Comparison of ENCODE assay signal across 16 cellular contexts in genomic region chr20:35262321-35262720, GRCh38. TPM values are rescaled to one million over a fixed set of nuclear protein-coding genes. Genes with fewer than 3 reads are reported as not detected.
DNase-seq lines count a peak whose midpoint lies in the region; ATAC-seq, FAIRE-seq and TF ChIP-seq lines count a peak whose summit lies in the region.
"Not testable (repeated sequence)": the region's sequence is repeated elsewhere in the genome, so short reads cannot be mapped to it uniquely, and the experiment has no call there.
"Had no signal": no experiment of that assay in that cellular context is flagged by ENCODE, and none has a peak within 500 bp of the region (broad histone marks: within the 10 kb centered on the region; RNA-seq: fewer than 3 reads in every experiment).

No MANE protein-coding gene starts in this region.

- intact Hi-C loops in kidney (cut with DNase I), result not testable (repeated sequence)

- not testable (repeated sequence) for H3K79me2 ChIP-seq in H1 (ENCODE audit: control insufficient read depth in 1 of 2, insufficient read depth in 2 of 2, low read length in 2 of 2); smooth muscle cell (ENCODE audit: low read depth)

- WGBS in A549 (ENCODE audit: missing lambda C conversion rate), result 6% methylated on average over 7 of the region's 10 CpGs
- 10% methylated on average over 7 of the region's 10 CpGs; no CpG with 5 or more reads in 1 of the 2 experiments for WGBS in H1 (ENCODE audit: extremely low coverage in 1 of 2, insufficient coverage in 1 of 2, insufficient read length in 1 of 2, insufficient replicate concordance in 2 of 2, low coverage in 1 of 2, low lambda C conversion rate in 2 of 2, missing lambda C conversion rate in 1 of 2), 2 experiments
- whole genome bisulfite sequencing in smooth muscle cell (ENCODE audit: low lambda C conversion rate), result 25% methylated on average over 7 of the region's 10 CpGs

- H2BK12ac ChIP-seq in H1 (ENCODE audit: low read depth, low read length), result not testable (repeated sequence)

- not testable (repeated sequence) for H3K14ac ChIP-seq in H1 (ENCODE audit: insufficient read length)

- H3K4me3 ChIP-seq in A549; HUES48 (ENCODE audit: low read depth, low read length); WERI-Rb-1 (ENCODE audit: low read depth, low read length); H1 (ENCODE audit: extremely low read depth in 1 of 4, insufficient read depth in 2 of 4, low read depth in 3 of 4, low read length in 4 of 4); kidney (ENCODE audit: low read length in 2 of 2); smooth muscle cell: not testable (repeated sequence)

- H3K4ac ChIP-seq in H1 (replicated peaks; ENCODE audit: insufficient read length, low read depth, low read length), result not testable (repeated sequence)

- H3K27ac ChIP-seq in A549 (peak overlapping the region; percentile 93 to 97), HUES48 (ENCODE audit: low read depth, low read length) (peak overlapping the region; percentile 91), WERI-Rb-1 (peak overlapping the region; percentile 53), H1 (ENCODE audit: low read depth, low read length) (peak overlapping the region; percentile 86; the same call in 1 of the 2 replicates), kidney (ENCODE audit: low read depth in 2 of 2, low read length in 2 of 2) (peak overlapping the region; percentile 64 to 69), smooth muscle cell (ENCODE audit: low read depth) (peak overlapping the region; percentile 7)

- H3K23ac ChIP-seq in H1 (ENCODE audit: insufficient read length), result not testable (repeated sequence)

- not testable (repeated sequence) for H4K8ac ChIP-seq in H1 (ENCODE audit: extremely low read depth, insufficient read depth, low read length)

- H3K9me3 Mint-ChIP-seq in nephron, result not testable (repeated sequence)

- TF ChIP-seq CTCF in A549 (IDR thresholded peaks at IDR 0.05); WERI-Rb-1 (IDR thresholded peaks at IDR 0.05; ENCODE audit: low read depth, low read length); H1 (IDR thresholded peaks at IDR 0.05; ENCODE audit: control extremely low read depth in 1 of 3, insufficient read depth in 1 of 3, low read depth in 1 of 3, low read length in 3 of 3); kidney (IDR thresholded peaks at IDR 0.05; ENCODE audit: borderline replicate concordance, extremely low read depth, insufficient read depth); nephron (IDR thresholded peaks at IDR 0.05; ENCODE audit: unreplicated experiment in 3 of 3); smooth muscle cell (IDR thresholded peaks at IDR 0.05; ENCODE audit: borderline replicate concordance, insufficient read depth, poor library complexity, severe bottlenecking): not testable (repeated sequence)

- not testable (repeated sequence) for H3K4me3 Mint-ChIP-seq in nephron

- not testable (repeated sequence) for H3K9me3 ChIP-seq in A549; HUES48 (ENCODE audit: control insufficient read depth, insufficient read depth, low read length); WERI-Rb-1 (ENCODE audit: severe bottlenecking); H1 (ENCODE audit: insufficient read depth in 2 of 2, low read depth in 1 of 2, low read length in 1 of 2); kidney (ENCODE audit: control insufficient read depth in 1 of 2, low read length in 2 of 2); smooth muscle cell (replicated peaks; ENCODE audit: low read depth)

- FAIRE-seq in A549 (lab: Jason Lieb, UNC); H1 (lab: Jason Lieb, UNC); kidney (lab: Jason Lieb, UNC): not testable (repeated sequence)

- peak overlapping the region in 2 of 3 experiments; percentile 23 to 69 for H3K27ac Mint-ChIP-seq in nephron

- not testable (repeated sequence) for DNase-seq in A549 (ENCODE audit: low read depth in 1 of 2, low spot score in 1 of 2); WERI-Rb-1; H1 (ENCODE audit: low read depth in 1 of 2, low spot score in 2 of 2); kidney; smooth muscle cell (lab: John Stamatoyannopoulos, UW; ENCODE audit: unreplicated experiment)

- H3K27me3 Mint-ChIP-seq in nephron (ENCODE audit: low read depth), result not testable (repeated sequence)

- POLR2A ChIA-PET in A549 (lab: Yijun Ruan, JAX), result not testable (repeated sequence)
- POLR2A ChIA-PET in H1 (lab: Charles Lee; ENCODE audit: partially characterized antibody), result interaction anchor here (0.7 to 1.5 kb wide), 3 partner anchors 13 to 174 kb away, joined by 3 to 8 read pairs (median 3); no protein-coding TSS in a partner anchor

- peaks cover 86% of the 10 kb centered on the region for H3K4me1 ChIP-seq in A549
- H3K4me1 ChIP-seq in HUES48 (ENCODE audit: control insufficient read depth, insufficient read depth, low read length), result peaks cover 44% of the 10 kb centered on the region
- peaks cover 16 to 39% (median 30%) of the 10 kb centered on the region in 4 experiments for H3K4me1 ChIP-seq in H1 (replicated peaks in 1 of 4; ENCODE audit: control insufficient read depth in 3 of 4, insufficient read depth in 4 of 4, low read length in 3 of 4)
- H3K4me1 ChIP-seq in kidney (ENCODE audit: control insufficient read depth in 1 of 2, insufficient read depth in 1 of 2, low read depth in 1 of 2, low read length in 2 of 2), result peaks cover 21 to 31% of the 10 kb centered on the region in 2 donors
- H3K4me1 ChIP-seq in smooth muscle cell (ENCODE audit: low read depth), result peaks cover 20% of the 10 kb centered on the region

- TF ChIP-seq RAD21 in A549 (conservative IDR thresholded peaks at IDR 0.05 in 1 of 2, IDR thresholded peaks at IDR 0.05 in 1 of 2); H1 (IDR thresholded peaks at IDR 0.05 in 1 of 2, conservative IDR thresholded peaks at IDR 0.05 in 1 of 2; ENCODE audit: low read depth in 2 of 2, low read length in 2 of 2): not testable (repeated sequence)

- TF ChIP-seq POLR2A in A549 (IDR thresholded peaks at IDR 0.05; ENCODE audit: low read length), result not testable (repeated sequence)
- peak; percentile 11 to 76; a peak in 2 of 3 replicates for TF ChIP-seq POLR2A in H1 (IDR thresholded peaks at IDR 0.05; ENCODE audit: control extremely low read depth in 1 of 2, low read depth in 2 of 2, low read length in 2 of 2)

- not testable (repeated sequence) for H4K5ac ChIP-seq in H1 (ENCODE audit: insufficient read length, low read depth, low read length)

- not testable (repeated sequence) for H4K91ac ChIP-seq in H1 (replicated peaks; ENCODE audit: insufficient read length, low read length)

- H3K27me3 ChIP-seq in HUES48 (ENCODE audit: control insufficient read depth, insufficient read depth, low read length); WERI-Rb-1 (ENCODE audit: insufficient read depth, low read depth, severe bottlenecking); H1 (replicated peaks in 1 of 4; ENCODE audit: control insufficient read depth in 3 of 4, extremely low read depth in 1 of 4, insufficient read depth in 3 of 4, low read length in 3 of 4); smooth muscle cell (ENCODE audit: low read depth): not testable (repeated sequence)

- not testable (repeated sequence) for TF ChIP-seq EP300 in A549 (IDR thresholded peaks at IDR 0.05); H1 (IDR thresholded peaks at IDR 0.05; ENCODE audit: borderline replicate concordance in 1 of 2, low read depth in 2 of 2, low read length in 2 of 2)

- not testable (repeated sequence) for H2BK120ac ChIP-seq in H1 (replicated peaks; ENCODE audit: low read depth, low read length)

- not testable (repeated sequence) for H4K20me1 ChIP-seq in H1 (replicated peaks in 1 of 2; ENCODE audit: control insufficient read depth in 1 of 2, insufficient read depth in 2 of 2, low read length in 2 of 2)
- peaks cover 15% of the 10 kb centered on the region for H4K20me1 ChIP-seq in smooth muscle cell (ENCODE audit: low read depth)

- not testable (repeated sequence) for H3K18ac ChIP-seq in H1 (ENCODE audit: extremely low read depth, low read length)

- not testable (repeated sequence) for H3K56ac ChIP-seq in H1 (replicated peaks; ENCODE audit: insufficient read length, low read depth, low read length)

- not testable (repeated sequence) for H3K36me3 ChIP-seq in HUES48 (ENCODE audit: control insufficient read depth, insufficient read depth, low read length); WERI-Rb-1; H1 (ENCODE audit: control insufficient read depth in 2 of 4, insufficient read depth in 4 of 4, low read length in 3 of 4); kidney (ENCODE audit: control insufficient read depth in 1 of 2, insufficient read depth in 2 of 2, low read length in 2 of 2); smooth muscle cell (ENCODE audit: low read depth)

- CTCF ChIA-PET in A549 (lab: Yijun Ruan, JAX), result interaction anchor here (1.3 to 3.4 kb wide), 3 partner anchors 35 to 117 kb away, joined by 5 to 21 read pairs (median 6); partner anchors contain the start of gene EDEM2
- CTCF ChIA-PET in H1 (lab: Charles Lee; ENCODE audit: partially characterized antibody), result interaction anchor here (0.6 kb wide), 2 partner anchors 12 to 46 kb away, joined by 3 to 5 read pairs; no protein-coding TSS in a partner anchor

- not testable (repeated sequence) for H3F3A ChIP-seq in smooth muscle cell (ENCODE audit: low read depth)

- H3K9ac ChIP-seq in HUES48 (ENCODE audit: low read depth, low read length); kidney (ENCODE audit: low read length in 2 of 2); smooth muscle cell (ENCODE audit: low read depth): not testable (repeated sequence)
- 0 out of 7 replicates have a peak overlapping the region, but pooled peaks of 1 of the 4 experiments have one; percentile 0 for H3K9ac ChIP-seq in H1 (replicated peaks in 1 of 4; ENCODE audit: extremely low read depth in 1 of 4, low read depth in 3 of 4, low read length in 3 of 4)

- not testable (repeated sequence) for H2BK20ac ChIP-seq in H1 (ENCODE audit: low read length)

- H3K4me1 Mint-ChIP-seq in nephron, result peaks cover 24% of the 10 kb centered on the region

- not testable (repeated sequence) for H3K36me3 Mint-ChIP-seq in nephron (ENCODE audit: low read depth)

- not testable (repeated sequence) for H2AFZ ChIP-seq in H1 (ENCODE audit: low read length); smooth muscle cell (ENCODE audit: low read depth)

- H2BK5ac ChIP-seq in H1 (ENCODE audit: low read depth, low read length), result not testable (repeated sequence)

- not testable (repeated sequence) for H2BK15ac ChIP-seq in H1 (ENCODE audit: low read length)

- peak overlapping the region; percentile 67 for H3K4me2 ChIP-seq in A549
- peak overlapping the region in 1 of 2 experiments; percentile 88; a peak in 1 of 4 replicates for H3K4me2 ChIP-seq in H1 (ENCODE audit: insufficient read depth in 1 of 2, low read depth in 2 of 2, low read length in 2 of 2)
- H3K4me2 ChIP-seq in smooth muscle cell, result not testable (repeated sequence)

- not testable (repeated sequence) for H3K23me2 ChIP-seq in H1 (ENCODE audit: low read depth, low read length)

- not testable (repeated sequence) for H3K79me1 ChIP-seq in H1 (ENCODE audit: low read depth, low read length)

- not testable (repeated sequence) for ATAC-seq in A549

- not testable (repeated sequence) for H2AK5ac ChIP-seq in H1 (ENCODE audit: low read depth, low read length)

RNA-seq across cellular contexts. Expression of gene MMP24OS, which starts 15.6 kb away (rescaled TPM):
- polyA plus RNA-seq in A549 (2011; rRNA removed), result 13.6 and 17.2 TPM in 2 replicates
- polyA plus RNA-seq in A549 (2012; cell fraction: cytosol; rRNA removed), result 25.4 and 34.6 TPM in 2 replicates
- 32.3 and 36.6 TPM in 2 replicates for polyA plus RNA-seq in A549 (2012; cell fraction: nucleus; rRNA removed)
- 34.0 to 45.6 TPM (median 40.5 TPM) in 3 replicates for polyA plus RNA-seq in A549 (2017; fragmentation: RNase III; extraction: RNeasy Plus Mini Kit Qiagen cat#74134 plus additional on column Dnase treatment)
- polyA minus RNA-seq in A549 (2011; rRNA and poly(A)+ RNA removed), result 20.7 and 21.2 TPM in 2 replicates
- 19.0 and 22.2 TPM in 2 replicates for total RNA-seq in H1 (2021; fragmentation: NEBNext Ultra II Directional; extraction: Animal tissue kit (Norgen Biotek cat#: 25700))
- 21.3 and 44.4 TPM in 2 replicates for polyA plus RNA-seq in H1 (2011; rRNA removed)
- 20.6 TPM for polyA plus RNA-seq in H1 (2011; cell fraction: cytosol; rRNA removed)
- polyA plus RNA-seq in H1 (2011; cell fraction: nucleus; rRNA removed), result 45.3 TPM
- polyA plus RNA-seq in H1 (2012, experiment 1 of 2), result 21.1 to 31.1 TPM (median 25.0 TPM) in 4 replicates
- polyA plus RNA-seq in H1 (2012, experiment 2 of 2), result 23.1 TPM
- 19.5 TPM for polyA plus RNA-seq in H1 (2013, experiment 1 of 2)
- polyA plus RNA-seq in H1 (2013, experiment 2 of 2), result 17.8 TPM
- polyA minus RNA-seq in H1 (2011; rRNA and poly(A)+ RNA removed), result 5.5 and 9.3 TPM in 2 replicates
- 18.9 TPM for polyA minus RNA-seq in H1 (2011; cell fraction: cytosol; rRNA and poly(A)+ RNA removed)
- polyA minus RNA-seq in H1 (2011; cell fraction: nucleus; rRNA and poly(A)+ RNA removed), result 27.2 TPM
- total RNA-seq in kidney, result 127 TPM
- polyA plus RNA-seq in kidney (ENCODE audit: insufficient read depth, low read depth, low replicate concordance), result 248 TPM
- 14.3 and 22.7 TPM in 2 replicates for total RNA-seq in smooth muscle cell
- polyA plus RNA-seq in smooth muscle cell, result 43.7 and 44.7 TPM in 2 replicates

RNA-seq across cellular contexts. Expression of gene EIF6, which starts 22.3 kb away (rescaled TPM):
- polyA plus RNA-seq in A549 (2011; rRNA removed) (184 and 204 TPM in 2 replicates), A549 (2017; fragmentation: RNase III; extraction: RNeasy Plus Mini Kit Qiagen cat#74134 plus additional on column Dnase treatment) (292 to 337 TPM (median 294 TPM) in 3 replicates), H1 (2011; rRNA removed) (319 and 374 TPM in 2 replicates), kidney (ENCODE audit: insufficient read depth, low read depth, low replicate concordance) (254 TPM), smooth muscle cell (179 and 251 TPM in 2 replicates)
- 490 and 496 TPM in 2 replicates for polyA plus RNA-seq in A549 (2012; cell fraction: cytosol; rRNA removed)
- 408 and 515 TPM in 2 replicates for polyA plus RNA-seq in A549 (2012; cell fraction: nucleus; rRNA removed)
- 222 and 228 TPM in 2 replicates for polyA minus RNA-seq in A549 (2011; rRNA and poly(A)+ RNA removed)
- 183 and 184 TPM in 2 replicates for total RNA-seq in H1 (2021; fragmentation: NEBNext Ultra II Directional; extraction: Animal tissue kit (Norgen Biotek cat#: 25700))
- 267 TPM for polyA plus RNA-seq in H1 (2011; cell fraction: cytosol; rRNA removed)
- polyA plus RNA-seq in H1 (2011; cell fraction: nucleus; rRNA removed), result 359 TPM
- polyA plus RNA-seq in H1 (2012, experiment 1 of 2), result 166 to 215 TPM (median 195 TPM) in 4 replicates
- polyA plus RNA-seq in H1 (2012, experiment 2 of 2), result 307 TPM
- 104 TPM for polyA plus RNA-seq in H1 (2013, experiment 1 of 2)
- 109 TPM for polyA plus RNA-seq in H1 (2013, experiment 2 of 2)
- polyA minus RNA-seq in H1 (2011; rRNA and poly(A)+ RNA removed), result 168 and 184 TPM in 2 replicates
- 74.5 TPM for polyA minus RNA-seq in H1 (2011; cell fraction: cytosol; rRNA and poly(A)+ RNA removed)
- polyA minus RNA-seq in H1 (2011; cell fraction: nucleus; rRNA and poly(A)+ RNA removed), result 56.0 TPM
- total RNA-seq in kidney (114 TPM), smooth muscle cell (76.4 and 110 TPM in 2 replicates)

RNA-seq across cellular contexts. Expression of gene FAM83C, which starts 29.9 kb away (rescaled TPM):
- polyA plus RNA-seq in A549 (2011; rRNA removed), result not detected in 2 replicates
- polyA plus RNA-seq in A549 (2012; cell fraction: cytosol; rRNA removed), result 0.01 TPM in 1 of 2 replicates, not detected in the other
- 0.05 TPM in 2 replicates for polyA plus RNA-seq in A549 (2012; cell fraction: nucleus; rRNA removed)
- polyA plus RNA-seq in A549 (2017; fragmentation: RNase III; extraction: RNeasy Plus Mini Kit Qiagen cat#74134 plus additional on column Dnase treatment), result 0.03 TPM in 1 of 3 replicates, not detected in the others
- not detected in 2 replicates for polyA minus RNA-seq in A549 (2011; rRNA and poly(A)+ RNA removed)
- total RNA-seq in H1 (2021; fragmentation: NEBNext Ultra II Directional; extraction: Animal tissue kit (Norgen Biotek cat#: 25700)), result not detected in 2 replicates
- polyA plus RNA-seq in H1 (2011; rRNA removed), result not detected in 2 replicates
- 0.03 TPM for polyA plus RNA-seq in H1 (2011; cell fraction: cytosol; rRNA removed)
- polyA plus RNA-seq in H1 (2011; cell fraction: nucleus; rRNA removed), result not detected
- 0.05 TPM in 2 of 4 replicates, not detected in the others for polyA plus RNA-seq in H1 (2012, experiment 1 of 2)
- not detected for polyA plus RNA-seq in H1 (2012, experiment 2 of 2)
- 0.02 TPM for polyA plus RNA-seq in H1 (2013, experiment 1 of 2)
- polyA plus RNA-seq in H1 (2013, experiment 2 of 2), result 0.02 TPM
- not detected in 2 replicates for polyA minus RNA-seq in H1 (2011; rRNA and poly(A)+ RNA removed)
- not detected for polyA minus RNA-seq in H1 (2011; cell fraction: cytosol; rRNA and poly(A)+ RNA removed)
- not detected for polyA minus RNA-seq in H1 (2011; cell fraction: nucleus; rRNA and poly(A)+ RNA removed)
- total RNA-seq in kidney, result not detected
- polyA plus RNA-seq in kidney (ENCODE audit: insufficient read depth, low read depth, low replicate concordance), result not detected
- 0.27 and 0.49 TPM in 2 replicates for total RNA-seq in smooth muscle cell
- 0.05 TPM in 1 of 2 replicates, not detected in the other for polyA plus RNA-seq in smooth muscle cell
- total RNA-seq: A172; CD4-positive, CD25-positive, alpha-beta regulatory T cell; G401; HFFc6; HT1080; IMR-90; Right ventricle myocardium inferior; SJCRH30 had no signal
- polyA plus RNA-seq: AG04450; CD4-positive, CD25-positive, alpha-beta regulatory T cell had no signal

RNA-seq across cellular contexts. Expression of gene MMP24, which starts 35.8 kb away (rescaled TPM):
- polyA plus RNA-seq in A549 (2011; rRNA removed), result 21.3 and 22.7 TPM in 2 replicates
- 33.1 and 47.5 TPM in 2 replicates for polyA plus RNA-seq in A549 (2012; cell fraction: cytosol; rRNA removed)
- 46.6 and 51.8 TPM in 2 replicates for polyA plus RNA-seq in A549 (2012; cell fraction: nucleus; rRNA removed)
- 33.3 to 39.4 TPM (median 37.4 TPM) in 3 replicates for polyA plus RNA-seq in A549 (2017; fragmentation: RNase III; extraction: RNeasy Plus Mini Kit Qiagen cat#74134 plus additional on column Dnase treatment)
- 33.4 and 41.1 TPM in 2 replicates for polyA minus RNA-seq in A549 (2011; rRNA and poly(A)+ RNA removed)
- total RNA-seq in H1 (2021; fragmentation: NEBNext Ultra II Directional; extraction: Animal tissue kit (Norgen Biotek cat#: 25700)), result 18.8 and 20.0 TPM in 2 replicates
- polyA plus RNA-seq in H1 (2011; rRNA removed), result 21.4 and 27.2 TPM in 2 replicates
- 18.8 TPM for polyA plus RNA-seq in H1 (2011; cell fraction: cytosol; rRNA removed)
- polyA plus RNA-seq in H1 (2011; cell fraction: nucleus; rRNA removed), result 25.4 TPM
- 14.2 to 22.0 TPM (median 19.1 TPM) in 4 replicates for polyA plus RNA-seq in H1 (2012, experiment 1 of 2)
- 22.2 TPM for polyA plus RNA-seq in H1 (2012, experiment 2 of 2)
- polyA plus RNA-seq in H1 (2013, experiment 1 of 2), result 5.8 TPM
- 6.3 TPM for polyA plus RNA-seq in H1 (2013, experiment 2 of 2)
- 21.1 and 25.6 TPM in 2 replicates for polyA minus RNA-seq in H1 (2011; rRNA and poly(A)+ RNA removed)
- 14.8 TPM for polyA minus RNA-seq in H1 (2011; cell fraction: cytosol; rRNA and poly(A)+ RNA removed)
- polyA minus RNA-seq in H1 (2011; cell fraction: nucleus; rRNA and poly(A)+ RNA removed), result 12.5 TPM
- 12.4 TPM for total RNA-seq in kidney
- 10.7 TPM for polyA plus RNA-seq in kidney (ENCODE audit: insufficient read depth, low read depth, low replicate concordance)
- 0.09 and 0.45 TPM in 2 replicates for total RNA-seq in smooth muscle cell
- polyA plus RNA-seq in smooth muscle cell, result 0.03 and 0.97 TPM in 2 replicates
- total RNA-seq: CD4-positive, CD25-positive, alpha-beta regulatory T cell; SJCRH30 had no signal

Comparison
In these comparisons a context has a peak if more than half of its experiments do, and no peak if none do; other contexts are left out.
1. H3K27ac ChIP-seq: peak in every context shown above with its lines; median percentile 95 in A549; 91 in HUES48; 86 in H1; 66 in kidney; 53 in WERI-Rb-1; 7 in smooth muscle cell.